ENCODE assay signal across 1 cellular context in the genomic region with DNA sequence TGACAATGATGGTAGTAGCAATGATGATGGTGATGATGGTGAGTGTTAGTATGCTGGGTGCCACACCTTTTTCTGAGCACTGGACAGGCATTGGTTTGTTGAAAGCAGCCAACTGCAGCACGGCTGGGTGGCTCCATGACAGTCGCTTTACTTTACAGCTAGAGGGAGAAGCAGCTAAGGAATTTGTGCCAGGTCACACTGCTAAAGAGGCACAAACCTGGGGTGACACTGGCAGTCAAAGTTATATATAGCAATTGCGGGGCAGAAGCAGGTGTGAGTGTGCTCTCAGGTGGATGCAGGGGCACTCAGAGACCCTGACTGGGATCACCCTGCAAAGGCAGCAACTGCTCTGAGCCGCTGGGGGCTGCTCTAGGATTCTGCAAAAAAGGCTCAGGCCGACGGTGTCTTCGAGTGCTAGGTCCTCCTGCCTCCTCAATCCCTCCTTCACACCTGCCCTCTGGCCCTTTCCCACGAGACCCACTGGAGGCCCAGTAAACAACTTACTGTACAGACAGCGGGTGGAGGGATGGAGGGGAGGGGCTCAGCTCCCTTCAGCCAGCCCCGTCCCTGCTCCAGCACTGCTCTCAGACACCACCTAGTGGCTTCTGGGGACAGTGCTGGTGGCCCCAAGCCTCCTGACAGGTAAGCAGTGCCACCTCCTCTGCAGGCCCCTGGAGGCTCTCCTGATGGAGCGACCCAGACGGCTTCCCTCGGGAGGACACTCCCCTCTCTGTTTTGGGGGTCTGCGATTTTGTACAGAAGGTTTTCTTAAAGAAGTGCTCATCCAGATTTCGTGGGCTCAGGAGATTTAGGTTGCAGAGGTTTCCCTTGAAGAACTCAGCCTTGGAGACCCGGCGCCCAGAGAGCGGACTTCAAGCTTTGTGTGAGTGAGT.
A peak's percentile ranks its signal among the peaks of the same experiment; 100 is the strongest.
TF ChIP-seq lines count a peak whose summit lies in the region.

No MANE protein-coding gene starts in this region.

TF ChIP-seq in HepG2, 621 proteins besides CTCF, POLR2A, EP300 and RAD21 (continued from another document and continues in another):
- no peak for TF ChIP-seq MTA3 (CRISPR knock-in tag; IDR thresholded peaks at IDR 0.05)
- TF ChIP-seq, protein P1, sequence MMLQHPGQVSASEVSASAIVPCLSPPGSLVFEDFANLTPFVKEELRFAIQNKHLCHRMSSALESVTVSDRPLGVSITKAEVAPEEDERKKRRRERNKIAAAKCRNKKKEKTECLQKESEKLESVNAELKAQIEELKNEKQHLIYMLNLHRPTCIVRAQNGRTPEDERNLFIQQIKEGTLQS (CRISPR knock-in tag; IDR thresholded peaks at IDR 0.05) = no peak
- peak; percentile 6; the same call in 1 of the 2 replicates for TF ChIP-seq CEBPG (CRISPR knock-in tag; IDR thresholded peaks at IDR 0.05)
- TF ChIP-seq JUND (CRISPR knock-in tag; IDR thresholded peaks at IDR 0.05) = no peak
- TF ChIP-seq, protein P2, sequence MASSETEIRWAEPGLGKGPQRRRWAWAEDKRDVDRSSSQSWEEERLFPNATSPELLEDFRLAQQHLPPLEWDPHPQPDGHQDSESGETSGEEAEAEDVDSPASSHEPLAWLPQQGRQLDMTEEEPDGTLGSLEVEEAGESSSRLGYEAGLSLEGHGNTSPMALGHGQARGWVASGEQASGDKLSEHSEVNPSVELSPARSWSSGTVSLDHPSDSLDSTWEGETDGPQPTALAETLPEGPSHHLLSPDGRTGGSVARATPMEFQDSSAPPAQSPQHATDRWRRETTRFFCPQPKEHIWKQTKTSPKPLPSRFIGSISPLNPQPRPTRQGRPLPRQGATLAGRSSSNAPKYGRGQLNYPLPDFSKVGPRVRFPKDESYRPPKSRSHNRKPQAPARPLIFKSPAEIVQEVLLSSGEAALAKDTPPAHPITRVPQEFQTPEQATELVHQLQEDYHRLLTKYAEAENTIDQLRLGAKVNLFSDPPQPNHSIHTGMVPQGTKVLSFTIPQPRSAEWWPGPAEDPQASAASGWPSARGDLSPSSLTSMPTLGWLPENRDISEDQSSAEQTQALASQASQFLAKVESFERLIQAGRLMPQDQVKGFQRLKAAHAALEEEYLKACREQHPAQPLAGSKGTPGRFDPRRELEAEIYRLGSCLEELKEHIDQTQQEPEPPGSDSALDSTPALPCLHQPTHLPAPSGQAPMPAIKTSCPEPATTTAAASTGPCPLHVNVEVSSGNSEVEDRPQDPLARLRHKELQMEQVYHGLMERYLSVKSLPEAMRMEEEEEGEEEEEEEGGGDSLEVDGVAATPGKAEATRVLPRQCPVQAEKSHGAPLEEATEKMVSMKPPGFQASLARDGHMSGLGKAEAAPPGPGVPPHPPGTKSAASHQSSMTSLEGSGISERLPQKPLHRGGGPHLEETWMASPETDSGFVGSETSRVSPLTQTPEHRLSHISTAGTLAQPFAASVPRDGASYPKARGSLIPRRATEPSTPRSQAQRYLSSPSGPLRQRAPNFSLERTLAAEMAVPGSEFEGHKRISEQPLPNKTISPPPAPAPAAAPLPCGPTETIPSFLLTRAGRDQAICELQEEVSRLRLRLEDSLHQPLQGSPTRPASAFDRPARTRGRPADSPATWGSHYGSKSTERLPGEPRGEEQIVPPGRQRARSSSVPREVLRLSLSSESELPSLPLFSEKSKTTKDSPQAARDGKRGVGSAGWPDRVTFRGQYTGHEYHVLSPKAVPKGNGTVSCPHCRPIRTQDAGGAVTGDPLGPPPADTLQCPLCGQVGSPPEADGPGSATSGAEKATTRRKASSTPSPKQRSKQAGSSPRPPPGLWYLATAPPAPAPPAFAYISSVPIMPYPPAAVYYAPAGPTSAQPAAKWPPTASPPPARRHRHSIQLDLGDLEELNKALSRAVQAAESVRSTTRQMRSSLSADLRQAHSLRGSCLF (CRISPR knock-in tag; IDR thresholded peaks at IDR 0.05; ENCODE audit: borderline replicate concordance) = no peak
- peak; percentile 47; the same call in 1 of the 2 replicates for TF ChIP-seq CAMTA2 (CRISPR knock-in tag; IDR thresholded peaks at IDR 0.05; ENCODE audit: borderline replicate concordance)
- 0 out of 2 replicates have a peak, but pooled peaks have one; percentile 35 for TF ChIP-seq PAWR (CRISPR knock-in tag; IDR thresholded peaks at IDR 0.05; ENCODE audit: borderline replicate concordance)
- TF ChIP-seq ZSCAN29 (CRISPR knock-in tag; conservative IDR thresholded peaks at IDR 0.05) = no peak
- TF ChIP-seq RARA (CRISPR knock-in tag; IDR thresholded peaks at IDR 0.05) = peak; percentile 31
- peak; percentile 79; the same call in 1 of the 2 replicates for TF ChIP-seq YEATS2 (CRISPR knock-in tag; IDR thresholded peaks at IDR 0.05; ENCODE audit: borderline replicate concordance)
- TF ChIP-seq ERF (CRISPR knock-in tag; IDR thresholded peaks at IDR 0.05) = peak; percentile 83
- TF ChIP-seq SALL1 (CRISPR knock-in tag; IDR thresholded peaks at IDR 0.05) = peak; percentile 89
- TF ChIP-seq, protein P3, sequence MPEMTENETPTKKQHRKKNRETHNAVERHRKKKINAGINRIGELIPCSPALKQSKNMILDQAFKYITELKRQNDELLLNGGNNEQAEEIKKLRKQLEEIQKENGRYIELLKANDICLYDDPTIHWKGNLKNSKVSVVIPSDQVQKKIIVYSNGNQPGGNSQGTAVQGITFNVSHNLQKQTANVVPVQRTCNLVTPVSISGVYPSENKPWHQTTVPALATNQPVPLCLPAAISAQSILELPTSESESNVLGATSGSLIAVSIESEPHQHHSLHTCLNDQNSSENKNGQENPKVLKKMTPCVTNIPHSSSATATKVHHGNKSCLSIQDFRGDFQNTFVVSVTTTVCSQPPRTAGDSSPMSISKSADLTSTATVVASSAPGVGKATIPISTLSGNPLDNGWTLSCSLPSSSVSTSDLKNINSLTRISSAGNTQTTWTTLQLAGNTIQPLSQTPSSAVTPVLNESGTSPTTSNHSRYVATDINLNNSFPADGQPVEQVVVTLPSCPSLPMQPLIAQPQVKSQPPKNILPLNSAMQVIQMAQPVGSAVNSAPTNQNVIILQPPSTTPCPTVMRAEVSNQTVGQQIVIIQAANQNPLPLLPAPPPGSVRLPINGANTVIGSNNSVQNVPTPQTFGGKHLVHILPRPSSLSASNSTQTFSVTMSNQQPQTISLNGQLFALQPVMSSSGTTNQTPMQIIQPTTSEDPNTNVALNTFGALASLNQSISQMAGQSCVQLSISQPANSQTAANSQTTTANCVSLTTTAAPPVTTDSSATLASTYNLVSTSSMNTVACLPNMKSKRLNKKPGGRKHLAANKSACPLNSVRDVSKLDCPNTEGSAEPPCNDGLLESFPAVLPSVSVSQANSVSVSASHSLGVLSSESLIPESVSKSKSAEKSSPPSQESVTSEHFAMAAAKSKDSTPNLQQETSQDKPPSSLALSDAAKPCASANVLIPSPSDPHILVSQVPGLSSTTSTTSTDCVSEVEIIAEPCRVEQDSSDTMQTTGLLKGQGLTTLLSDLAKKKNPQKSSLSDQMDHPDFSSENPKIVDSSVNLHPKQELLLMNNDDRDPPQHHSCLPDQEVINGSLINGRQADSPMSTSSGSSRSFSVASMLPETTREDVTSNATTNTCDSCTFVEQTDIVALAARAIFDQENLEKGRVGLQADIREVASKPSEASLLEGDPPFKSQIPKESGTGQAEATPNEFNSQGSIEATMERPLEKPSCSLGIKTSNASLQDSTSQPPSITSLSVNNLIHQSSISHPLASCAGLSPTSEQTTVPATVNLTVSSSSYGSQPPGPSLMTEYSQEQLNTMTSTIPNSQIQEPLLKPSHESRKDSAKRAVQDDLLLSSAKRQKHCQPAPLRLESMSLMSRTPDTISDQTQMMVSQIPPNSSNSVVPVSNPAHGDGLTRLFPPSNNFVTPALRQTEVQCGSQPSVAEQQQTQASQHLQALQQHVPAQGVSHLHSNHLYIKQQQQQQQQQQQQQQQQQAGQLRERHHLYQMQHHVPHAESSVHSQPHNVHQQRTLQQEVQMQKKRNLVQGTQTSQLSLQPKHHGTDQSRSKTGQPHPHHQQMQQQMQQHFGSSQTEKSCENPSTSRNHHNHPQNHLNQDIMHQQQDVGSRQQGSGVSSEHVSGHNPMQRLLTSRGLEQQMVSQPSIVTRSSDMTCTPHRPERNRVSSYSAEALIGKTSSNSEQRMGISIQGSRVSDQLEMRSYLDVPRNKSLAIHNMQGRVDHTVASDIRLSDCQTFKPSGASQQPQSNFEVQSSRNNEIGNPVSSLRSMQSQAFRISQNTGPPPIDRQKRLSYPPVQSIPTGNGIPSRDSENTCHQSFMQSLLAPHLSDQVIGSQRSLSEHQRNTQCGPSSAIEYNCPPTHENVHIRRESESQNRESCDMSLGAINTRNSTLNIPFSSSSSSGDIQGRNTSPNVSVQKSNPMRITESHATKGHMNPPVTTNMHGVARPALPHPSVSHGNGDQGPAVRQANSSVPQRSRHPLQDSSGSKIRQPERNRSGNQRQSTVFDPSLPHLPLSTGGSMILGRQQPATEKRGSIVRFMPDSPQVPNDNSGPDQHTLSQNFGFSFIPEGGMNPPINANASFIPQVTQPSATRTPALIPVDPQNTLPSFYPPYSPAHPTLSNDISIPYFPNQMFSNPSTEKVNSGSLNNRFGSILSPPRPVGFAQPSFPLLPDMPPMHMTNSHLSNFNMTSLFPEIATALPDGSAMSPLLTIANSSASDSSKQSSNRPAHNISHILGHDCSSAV (CRISPR knock-in tag; IDR thresholded peaks at IDR 0.05; ENCODE audit: borderline replicate concordance) = no peak
- TF ChIP-seq ZNF484 (CRISPR knock-in tag; IDR thresholded peaks at IDR 0.05; ENCODE audit: borderline replicate concordance, low read depth) = no peak
- no peak for TF ChIP-seq DNMT3B (CRISPR knock-in tag; conservative IDR thresholded peaks at IDR 0.05)
- no peak for TF ChIP-seq ZNF230 (CRISPR knock-in tag; IDR thresholded peaks at IDR 0.05)
- peak; percentile 83; the same call in 1 of the 2 replicates for TF ChIP-seq ZNF326 (CRISPR knock-in tag; IDR thresholded peaks at IDR 0.05; ENCODE audit: borderline replicate concordance)
- TF ChIP-seq TAF1 (CRISPR knock-in tag; IDR thresholded peaks at IDR 0.05) = no peak
- TF ChIP-seq CC2D1A (CRISPR knock-in tag; IDR thresholded peaks at IDR 0.05) = no peak
- 0 out of 2 replicates have a peak, but pooled peaks have one; percentile 11 for TF ChIP-seq NCOA2 (CRISPR knock-in tag; IDR thresholded peaks at IDR 0.05)
- TF ChIP-seq, protein P4, sequence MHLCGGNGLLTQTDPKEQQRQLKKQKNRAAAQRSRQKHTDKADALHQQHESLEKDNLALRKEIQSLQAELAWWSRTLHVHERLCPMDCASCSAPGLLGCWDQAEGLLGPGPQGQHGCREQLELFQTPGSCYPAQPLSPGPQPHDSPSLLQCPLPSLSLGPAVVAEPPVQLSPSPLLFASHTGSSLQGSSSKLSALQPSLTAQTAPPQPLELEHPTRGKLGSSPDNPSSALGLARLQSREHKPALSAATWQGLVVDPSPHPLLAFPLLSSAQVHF (CRISPR knock-in tag; IDR thresholded peaks at IDR 0.05) = no peak
- TF ChIP-seq KDM1A (CRISPR knock-in tag; IDR thresholded peaks at IDR 0.05) = no peak
- TF ChIP-seq, protein P5, sequence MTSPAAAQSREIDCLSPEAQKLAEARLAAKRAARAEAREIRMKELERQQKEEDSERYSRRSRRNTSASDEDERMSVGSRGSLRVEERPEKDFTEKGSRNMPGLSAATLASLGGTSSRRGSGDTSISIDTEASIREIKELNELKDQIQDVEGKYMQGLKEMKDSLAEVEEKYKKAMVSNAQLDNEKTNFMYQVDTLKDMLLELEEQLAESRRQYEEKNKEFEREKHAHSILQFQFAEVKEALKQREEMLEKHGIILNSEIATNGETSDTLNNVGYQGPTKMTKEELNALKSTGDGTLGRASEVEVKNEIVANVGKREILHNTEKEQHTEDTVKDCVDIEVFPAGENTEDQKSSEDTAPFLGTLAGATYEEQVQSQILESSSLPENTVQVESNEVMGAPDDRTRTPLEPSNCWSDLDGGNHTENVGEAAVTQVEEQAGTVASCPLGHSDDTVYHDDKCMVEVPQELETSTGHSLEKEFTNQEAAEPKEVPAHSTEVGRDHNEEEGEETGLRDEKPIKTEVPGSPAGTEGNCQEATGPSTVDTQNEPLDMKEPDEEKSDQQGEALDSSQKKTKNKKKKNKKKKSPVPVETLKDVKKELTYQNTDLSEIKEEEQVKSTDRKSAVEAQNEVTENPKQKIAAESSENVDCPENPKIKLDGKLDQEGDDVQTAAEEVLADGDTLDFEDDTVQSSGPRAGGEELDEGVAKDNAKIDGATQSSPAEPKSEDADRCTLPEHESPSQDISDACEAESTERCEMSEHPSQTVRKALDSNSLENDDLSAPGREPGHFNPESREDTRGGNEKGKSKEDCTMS (CRISPR knock-in tag; conservative IDR thresholded peaks at IDR 0.05) = no peak
- TF ChIP-seq, protein P6, sequence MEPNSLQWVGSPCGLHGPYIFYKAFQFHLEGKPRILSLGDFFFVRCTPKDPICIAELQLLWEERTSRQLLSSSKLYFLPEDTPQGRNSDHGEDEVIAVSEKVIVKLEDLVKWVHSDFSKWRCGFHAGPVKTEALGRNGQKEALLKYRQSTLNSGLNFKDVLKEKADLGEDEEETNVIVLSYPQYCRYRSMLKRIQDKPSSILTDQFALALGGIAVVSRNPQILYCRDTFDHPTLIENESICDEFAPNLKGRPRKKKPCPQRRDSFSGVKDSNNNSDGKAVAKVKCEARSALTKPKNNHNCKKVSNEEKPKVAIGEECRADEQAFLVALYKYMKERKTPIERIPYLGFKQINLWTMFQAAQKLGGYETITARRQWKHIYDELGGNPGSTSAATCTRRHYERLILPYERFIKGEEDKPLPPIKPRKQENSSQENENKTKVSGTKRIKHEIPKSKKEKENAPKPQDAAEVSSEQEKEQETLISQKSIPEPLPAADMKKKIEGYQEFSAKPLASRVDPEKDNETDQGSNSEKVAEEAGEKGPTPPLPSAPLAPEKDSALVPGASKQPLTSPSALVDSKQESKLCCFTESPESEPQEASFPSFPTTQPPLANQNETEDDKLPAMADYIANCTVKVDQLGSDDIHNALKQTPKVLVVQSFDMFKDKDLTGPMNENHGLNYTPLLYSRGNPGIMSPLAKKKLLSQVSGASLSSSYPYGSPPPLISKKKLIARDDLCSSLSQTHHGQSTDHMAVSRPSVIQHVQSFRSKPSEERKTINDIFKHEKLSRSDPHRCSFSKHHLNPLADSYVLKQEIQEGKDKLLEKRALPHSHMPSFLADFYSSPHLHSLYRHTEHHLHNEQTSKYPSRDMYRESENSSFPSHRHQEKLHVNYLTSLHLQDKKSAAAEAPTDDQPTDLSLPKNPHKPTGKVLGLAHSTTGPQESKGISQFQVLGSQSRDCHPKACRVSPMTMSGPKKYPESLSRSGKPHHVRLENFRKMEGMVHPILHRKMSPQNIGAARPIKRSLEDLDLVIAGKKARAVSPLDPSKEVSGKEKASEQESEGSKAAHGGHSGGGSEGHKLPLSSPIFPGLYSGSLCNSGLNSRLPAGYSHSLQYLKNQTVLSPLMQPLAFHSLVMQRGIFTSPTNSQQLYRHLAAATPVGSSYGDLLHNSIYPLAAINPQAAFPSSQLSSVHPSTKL (CRISPR knock-in tag; IDR thresholded peaks at IDR 0.05) = peak; percentile 44; the same call in 1 of the 2 replicates
- TF ChIP-seq ZNF619 (CRISPR knock-in tag; IDR thresholded peaks at IDR 0.05) = 0 out of 2 replicates have a peak, but pooled peaks have one; percentile 52
- peak; percentile 71; the same call in 1 of the 2 replicates for TF ChIP-seq KLF13 (CRISPR knock-in tag; IDR thresholded peaks at IDR 0.05)
- TF ChIP-seq HHEX (CRISPR knock-in tag; IDR thresholded peaks at IDR 0.05) = no peak
